In the genomic region with DNA sequence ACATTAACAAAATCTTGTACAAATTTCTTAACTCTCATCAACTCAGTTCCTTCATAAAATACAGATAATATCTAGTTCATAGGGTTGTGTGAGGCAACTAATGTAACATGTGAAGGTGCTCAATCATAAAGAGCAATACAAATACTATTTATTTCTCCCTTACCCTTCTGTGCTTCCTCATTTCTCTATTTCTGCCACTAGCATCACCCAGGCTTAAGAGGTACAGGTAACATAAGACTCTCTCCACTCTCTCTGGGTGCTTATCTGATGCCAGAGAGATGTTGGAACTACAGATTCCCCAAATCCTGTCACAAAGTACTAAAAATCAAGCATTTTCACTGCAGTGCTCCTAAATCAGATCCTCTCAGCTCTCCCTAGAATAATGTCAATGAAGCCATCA, we compare ENCODE assay signal across 39 cellular contexts.
"Had no signal": no experiment of that assay in that cellular context is flagged by ENCODE, and none has a peak within 500 bp of the region (broad histone marks: within the 10 kb centered on the region; RNA-seq: fewer than 3 reads in every experiment).

No MANE protein-coding gene starts in this region.

- H3K4me3 ChIP-seq: ascending aorta, body of pancreas, breast epithelium, cardiac muscle cell had no signal

- H3K36me3 Mint-ChIP-seq: activated naive CD4-positive, alpha-beta T cell treated with anti-CD3 and anti-CD28 coated beads, Interleukin-2, amount 10 ng/mL, durations not matched to agents 7 days and 5 days; activated naive CD4-positive, alpha-beta T cell treated with anti-CD3 and anti-CD28 coated beads, Interleukin-2, amount 50 U/mL, for 72 hours; activated naive CD8-positive, alpha-beta T cell treated with anti-CD3 and anti-CD28 coated beads, Interleukin-2, amount 10 ng/mL, durations not matched to agents 7 days and 5 days; brain had no signal

- DNase-seq: activated effector memory CD4-positive, alpha-beta T cell treated with anti-CD3 and anti-CD28 coated beads, Interleukin-2, amount 50 U/mL, for 16 hours; activated effector memory CD4-positive, alpha-beta T cell treated with Interleukin-2 at 50 U/mL for 16 hours; activated gamma-delta T cell; activated gamma-delta T cell treated with Interleukin-2 at 50 U/mL for 16 hours; activated naive CD4-positive, alpha-beta T cell; activated naive CD4-positive, alpha-beta T cell treated with anti-CD3 and anti-CD28 coated beads for 36 hours; activated naive CD4-positive, alpha-beta T cell treated with anti-CD3 and anti-CD28 coated beads, Interleukin-2, amount 10 ng/mL, durations not matched to agents 7 days and 5 days; activated naive CD4-positive, alpha-beta T cell treated with anti-CD3 and anti-CD28 coated beads, Interleukin-2, amount 50 U/mL, for 16 hours; activated naive CD4-positive, alpha-beta T cell treated with Interleukin-2 at 50 U/mL for 16 hours; activated naive CD8-positive, alpha-beta T cell treated with anti-CD3 and anti-CD28 coated beads, Interleukin-2, amount 10 ng/mL, durations not matched to agents 7 days and 5 days; activated naive CD8-positive, alpha-beta T cell treated with anti-CD3 and anti-CD28 coated beads, Interleukin-2, amount 50 U/mL, for 24 hours; activated T-cell treated with anti-CD3 and anti-CD28 coated beads for 4 hours; activated T-cell treated with anti-CD3 and anti-CD28 coated beads, Interleukin-2, amount 50 U/mL, for 1 hour; activated T-cell treated with anti-CD3 and anti-CD28 coated beads, Interleukin-2, amount 50 U/mL, for 24 hours; activated T-cell treated with anti-CD3 and anti-CD28 coated beads, Interleukin-2, amount 50 U/mL, for 4 hours; activated T-cell treated with anti-CD3 and anti-CD28 coated beads, Interleukin-2, amount 50 U/mL, for 48 hours; activated T-cell treated with anti-CD3 and anti-CD28 coated beads, Interleukin-2, amount 50 U/mL, for 72 hours; amniotic stem cell; amygdala; anterior cingulate cortex; aorta; body of pancreas; brain microvascular endothelial cell; caudate nucleus; central memory CD4-positive, alpha-beta T cell; cerebellar nuclear complex had no signal

- H3K27ac Mint-ChIP-seq: activated naive CD4-positive, alpha-beta T cell treated with anti-CD3 and anti-CD28 coated beads for 36 hours; activated naive CD4-positive, alpha-beta T cell treated with anti-CD3 and anti-CD28 coated beads, Interleukin-2, amount 10 ng/mL, durations not matched to agents 7 days and 5 days; activated naive CD4-positive, alpha-beta T cell treated with anti-CD3 and anti-CD28 coated beads, Interleukin-2, amount 50 U/mL, for 24 hours; activated naive CD4-positive, alpha-beta T cell treated with anti-CD3 and anti-CD28 coated beads, Interleukin-2, amount 50 U/mL, for 72 hours; activated naive CD8-positive, alpha-beta T cell; activated naive CD8-positive, alpha-beta T cell treated with anti-CD3 and anti-CD28 coated beads, Interleukin-2, amount 10 ng/mL, durations not matched to agents 7 days and 5 days; activated naive CD8-positive, alpha-beta T cell treated with anti-CD3 and anti-CD28 coated beads, Interleukin-2, amount 50 U/mL, for 24 hours; activated T-cell treated with anti-CD3 and anti-CD28 coated beads, Interleukin-2, amount 50 U/mL, for 24 hours; activated T-cell treated with anti-CD3 and anti-CD28 coated beads, Interleukin-2, amount 50 U/mL, for 72 hours; activated T-helper 1 cell treated with anti-CD3 and anti-CD28 coated beads, Interleukin-12 subunit alpha, Interleukin-12 subunit beta, Interleukin-2, Interleukin-4 antibody, amounts not matched to agents 30 ng/mL and 10 ng/mL and 1 ng/mL, durations not matched to agents 14 hours and 24 hours and 36 hours; activated T-helper 17 cell treated with anti-CD3 and anti-CD28 coated beads, Interleukin-2, amount 50 U/mL, for 72 hours; activated T-helper 2 cell treated with anti-CD3 and anti-CD28 coated beads, Interferon-gamma antibody, Interleukin-2, Interleukin-4, amounts not matched to agents 10 μg/mL and 5 μg/mL and 100 μg/mL, durations not matched to agents 14 hours and 24 hours and 36 hours; brain had no signal

- H3K4me1 Mint-ChIP-seq: activated naive CD4-positive, alpha-beta T cell treated with anti-CD3 and anti-CD28 coated beads, Interleukin-2, amount 10 ng/mL, durations not matched to agents 7 days and 5 days; activated naive CD4-positive, alpha-beta T cell treated with anti-CD3 and anti-CD28 coated beads, Interleukin-2, amount 50 U/mL, for 24 hours; activated naive CD8-positive, alpha-beta T cell treated with anti-CD3 and anti-CD28 coated beads, Interleukin-2, amount 10 ng/mL, durations not matched to agents 7 days and 5 days; activated naive CD8-positive, alpha-beta T cell treated with anti-CD3 and anti-CD28 coated beads, Interleukin-2, amount 50 U/mL, for 24 hours; activated T-helper 17 cell treated with anti-CD3 and anti-CD28 coated beads, Interleukin-2, amount 50 U/mL, for 72 hours; brain; central memory CD8-positive, alpha-beta T cell had no signal

- H3K36me3 ChIP-seq: adrenal gland, ascending aorta, brain microvascular endothelial cell, breast epithelium, cardiac muscle cell had no signal

- H3K27ac ChIP-seq: ascending aorta, body of pancreas, brain microvascular endothelial cell, breast epithelium, cardiac muscle cell had no signal

- H3K4me1 ChIP-seq: ascending aorta, body of pancreas, breast epithelium had no signal

- ATAC-seq: activated naive CD4-positive, alpha-beta T cell treated with anti-CD3 and anti-CD28 coated beads, Interleukin-2, amount 50 U/mL, for 72 hours; activated naive CD8-positive, alpha-beta T cell treated with anti-CD3 and anti-CD28 coated beads, Interleukin-2, amount 50 U/mL, for 24 hours; activated T-cell treated with anti-CD3 and anti-CD28 coated beads, Interleukin-2, amount 50 U/mL, for 4 hours; activated T-cell treated with anti-CD3 and anti-CD28 coated beads, Interleukin-2, amount 50 U/mL, for 72 hours; activated T-helper 17 cell treated with anti-CD3 and anti-CD28 coated beads, Interleukin-2, amount 50 U/mL, for 72 hours; body of pancreas had no signal

- FAIRE-seq: bronchial epithelial cell had no signal

- H3K27me3 ChIP-seq: adrenal gland, ascending aorta, body of pancreas, brain microvascular endothelial cell, breast epithelium, cardiac muscle cell had no signal

- H3K4me3 Mint-ChIP-seq: activated naive CD4-positive, alpha-beta T cell treated with anti-CD3 and anti-CD28 coated beads for 36 hours; activated naive CD4-positive, alpha-beta T cell treated with anti-CD3 and anti-CD28 coated beads, Interleukin-2, amount 10 ng/mL, durations not matched to agents 7 days and 5 days; activated naive CD4-positive, alpha-beta T cell treated with anti-CD3 and anti-CD28 coated beads, Interleukin-2, amount 50 U/mL, for 24 hours; activated naive CD8-positive, alpha-beta T cell; activated naive CD8-positive, alpha-beta T cell treated with anti-CD3 and anti-CD28 coated beads, Interleukin-2, amount 10 ng/mL, durations not matched to agents 7 days and 5 days; activated naive CD8-positive, alpha-beta T cell treated with anti-CD3 and anti-CD28 coated beads, Interleukin-2, amount 50 U/mL, for 24 hours; activated T-cell treated with anti-CD3 and anti-CD28 coated beads, Interleukin-2, amount 50 U/mL, for 24 hours; activated T-cell treated with anti-CD3 and anti-CD28 coated beads, Interleukin-2, amount 50 U/mL, for 4 hours; activated T-cell treated with anti-CD3 and anti-CD28 coated beads, Interleukin-2, amount 50 U/mL, for 72 hours; activated T-helper 1 cell treated with anti-CD3 and anti-CD28 coated beads, Interleukin-12 subunit alpha, Interleukin-12 subunit beta, Interleukin-2, Interleukin-4 antibody, amounts not matched to agents 30 ng/mL and 10 ng/mL and 1 ng/mL, durations not matched to agents 14 hours and 24 hours and 36 hours; activated T-helper 17 cell treated with anti-CD3 and anti-CD28 coated beads, Interleukin-2, amount 50 U/mL, for 72 hours; brain; central memory CD8-positive, alpha-beta T cell had no signal

- H3K9me3 ChIP-seq: adrenal gland, ascending aorta, body of pancreas, breast epithelium had no signal

- H3K27me3 Mint-ChIP-seq: activated naive CD4-positive, alpha-beta T cell treated with anti-CD3 and anti-CD28 coated beads, Interleukin-2, amount 10 ng/mL, durations not matched to agents 7 days and 5 days; activated naive CD4-positive, alpha-beta T cell treated with anti-CD3 and anti-CD28 coated beads, Interleukin-2, amount 50 U/mL, for 24 hours; activated naive CD8-positive, alpha-beta T cell; activated naive CD8-positive, alpha-beta T cell treated with anti-CD3 and anti-CD28 coated beads, Interleukin-2, amount 10 ng/mL, durations not matched to agents 7 days and 5 days; activated naive CD8-positive, alpha-beta T cell treated with anti-CD3 and anti-CD28 coated beads, Interleukin-2, amount 50 U/mL, for 24 hours; activated T-cell treated with anti-CD3 and anti-CD28 coated beads, Interleukin-2, amount 50 U/mL, for 24 hours; activated T-helper 17 cell treated with anti-CD3 and anti-CD28 coated beads, Interleukin-2, amount 50 U/mL, for 72 hours; central memory CD8-positive, alpha-beta T cell had no signal

- H3K9me3 Mint-ChIP-seq: activated naive CD4-positive, alpha-beta T cell treated with anti-CD3 and anti-CD28 coated beads for 36 hours; activated naive CD4-positive, alpha-beta T cell treated with anti-CD3 and anti-CD28 coated beads, Interleukin-2, amount 10 ng/mL, durations not matched to agents 7 days and 5 days; activated naive CD4-positive, alpha-beta T cell treated with anti-CD3 and anti-CD28 coated beads, Interleukin-2, amount 50 U/mL, for 24 hours; activated naive CD4-positive, alpha-beta T cell treated with anti-CD3 and anti-CD28 coated beads, Interleukin-2, amount 50 U/mL, for 72 hours; activated naive CD8-positive, alpha-beta T cell treated with anti-CD3 and anti-CD28 coated beads, Interleukin-2, amount 10 ng/mL, durations not matched to agents 7 days and 5 days; activated naive CD8-positive, alpha-beta T cell treated with anti-CD3 and anti-CD28 coated beads, Interleukin-2, amount 50 U/mL, for 24 hours; activated T-cell treated with anti-CD3 and anti-CD28 coated beads, Interleukin-2, amount 50 U/mL, for 24 hours; activated T-cell treated with anti-CD3 and anti-CD28 coated beads, Interleukin-2, amount 50 U/mL, for 4 hours; activated T-helper 1 cell treated with anti-CD3 and anti-CD28 coated beads, Interleukin-12 subunit alpha, Interleukin-12 subunit beta, Interleukin-2, Interleukin-4 antibody, amounts not matched to agents 30 ng/mL and 10 ng/mL and 1 ng/mL, durations not matched to agents 14 hours and 24 hours and 36 hours; activated T-helper 17 cell treated with anti-CD3 and anti-CD28 coated beads, Interleukin-2, amount 50 U/mL, for 72 hours; activated T-helper 2 cell treated with anti-CD3 and anti-CD28 coated beads, Interferon-gamma antibody, Interleukin-2, Interleukin-4, amounts not matched to agents 10 μg/mL and 5 μg/mL and 100 μg/mL, durations not matched to agents 14 hours and 24 hours and 36 hours; brain; central memory CD8-positive, alpha-beta T cell had no signal
